In genomic region chr3:150235799-150236198, GRCh38 we compare ENCODE assay signal across 15 cellular contexts.
DNase-seq lines count a peak whose midpoint lies in the region; ATAC-seq, FAIRE-seq and TF ChIP-seq lines count a peak whose summit lies in the region.
"Had no signal": no experiment of that assay in that cellular context is flagged by ENCODE, and none has a peak within 500 bp of the region (broad histone marks: within the 10 kb centered on the region; RNA-seq: fewer than 3 reads in every experiment).

No MANE protein-coding gene starts in this region.

- H3K4me3 ChIP-seq in cardiac muscle cell (no peak overlapping the region), heart left ventricle (no peak overlapping the region), keratinocyte (ENCODE audit: control insufficient read depth in 2 of 3, extremely low read depth in 1 of 3, insufficient read depth in 2 of 3, low read depth in 1 of 3, low read length in 3 of 3) (no peak overlapping the region), transverse colon (no peak overlapping the region)
- H3K4me3 ChIP-seq: breast epithelium had no signal

- DNase-seq in cardiac muscle cell (ENCODE audit: low read depth in 1 of 2, low spot score in 1 of 2) (peak; percentile 42 to 72), heart left ventricle (no peak), keratinocyte (ENCODE audit: low read depth, low spot score) (no peak), transverse colon (no peak), DMS79 treated with DMSO at 0.1 percent for 48 hours (lab: John Stamatoyannopoulos, UW) (no peak), KG1 (lab: John Stamatoyannopoulos, UW) (no peak)
- DNase-seq in activated T-helper 1 cell treated with anti-CD3 and anti-CD28 coated beads, Interleukin-12 subunit alpha, Interleukin-12 subunit beta, Interleukin-2, Interleukin-4 antibody, amounts not matched to agents 30 ng/mL and 10 ng/mL and 1 ng/mL, durations not matched to agents 14 hours and 24 hours and 36 hours (ENCODE audit: low spot score) = no peak
- DNase-seq: activated B cell treated with CpG ODN at 0.5 μM for 24 hours; activated T-cell treated with anti-CD3 and anti-CD28 coated beads for 4 hours; SHP77; stimulated activated CD4-positive, alpha-beta T cell treated with anti-CD3 and anti-CD28 coated beads, Interleukin-4, amount 100 ng/mL, for 24 hours had no signal

- peaks cover 0 to 5% (median 0%) of the 10 kb centered on the region in 5 experiments for H3K9me3 Mint-ChIP-seq in brain
- no peaks in the 10 kb centered on the region for H3K9me3 Mint-ChIP-seq in activated T-helper 1 cell treated with anti-CD3 and anti-CD28 coated beads, Interleukin-12 subunit alpha, Interleukin-12 subunit beta, Interleukin-2, Interleukin-4 antibody, amounts not matched to agents 30 ng/mL and 10 ng/mL and 1 ng/mL, durations not matched to agents 14 hours and 24 hours and 36 hours
- H3K9me3 Mint-ChIP-seq: activated B cell treated with CpG ODN at 0.5 μM for 24 hours had no signal

- no peaks in the 10 kb centered on the region for H3K36me3 Mint-ChIP-seq in brain
- H3K36me3 Mint-ChIP-seq in activated T-helper 1 cell treated with anti-CD3 and anti-CD28 coated beads, Interleukin-12 subunit alpha, Interleukin-12 subunit beta, Interleukin-2, Interleukin-4 antibody, amounts not matched to agents 30 ng/mL and 10 ng/mL and 1 ng/mL, durations not matched to agents 14 hours and 24 hours and 36 hours (ENCODE audit: low read depth) = no peaks in the 10 kb centered on the region

- H3K9me1 ChIP-seq in keratinocyte (ENCODE audit: control insufficient read depth, extremely low read depth, insufficient read depth, low read length) = no peaks in the 10 kb centered on the region

- no peaks in the 10 kb centered on the region for H3K9me3 ChIP-seq in cardiac muscle cell (ENCODE audit: low read depth)
- no peaks in the 10 kb centered on the region for H3K9me3 ChIP-seq in heart left ventricle
- H3K9me3 ChIP-seq in keratinocyte (ENCODE audit: control insufficient read depth, low read depth, low read length) = no peaks in the 10 kb centered on the region
- H3K9me3 ChIP-seq in transverse colon = no peaks in the 10 kb centered on the region
- H3K9me3 ChIP-seq: breast epithelium had no signal

- in situ Hi-C loops in transverse colon (cut with MboI; ENCODE audit: low pct_ligation_motif_present in 1 of 4, low pct_unique_long_range_greater_than_20kb in 1 of 4, low sequenced_read_pairs in 3 of 4) = loop anchor here in 1 of 4 donors (10.0 kb wide), 1 partner anchor 259 kb away; no protein-coding TSS in a partner anchor

- H3K4me2 ChIP-seq in keratinocyte (ENCODE audit: control insufficient read depth, extremely low read depth, insufficient read depth, low read depth, low read length) = no peak overlapping the region

- no peak for ATAC-seq in heart left ventricle
- ATAC-seq: esophagus mucosa had no signal

- no peak for FAIRE-seq in keratinocyte (lab: Jason Lieb, UNC)

- no peak overlapping the region for H3K9ac ChIP-seq in keratinocyte (ENCODE audit: control insufficient read depth, extremely low read depth, insufficient read depth, low read length)

- H3K27me3 ChIP-seq in cardiac muscle cell = no peaks in the 10 kb centered on the region
- no peaks in the 10 kb centered on the region for H3K27me3 ChIP-seq in heart left ventricle
- no peaks in the 10 kb centered on the region for H3K27me3 ChIP-seq in keratinocyte (ENCODE audit: control insufficient read depth, extremely low read depth, insufficient read depth, low read length)
- no peaks in the 10 kb centered on the region for H3K27me3 ChIP-seq in transverse colon
- H3K27me3 ChIP-seq: breast epithelium had no signal

- H3K27me3 Mint-ChIP-seq in brain = peaks cover 4% of the 10 kb centered on the region
- peaks cover 8% of the 10 kb centered on the region for H3K27me3 Mint-ChIP-seq in activated T-helper 1 cell treated with anti-CD3 and anti-CD28 coated beads, Interleukin-12 subunit alpha, Interleukin-12 subunit beta, Interleukin-2, Interleukin-4 antibody, amounts not matched to agents 30 ng/mL and 10 ng/mL and 1 ng/mL, durations not matched to agents 14 hours and 24 hours and 36 hours (ENCODE audit: insufficient read depth)

- intact Hi-C loops in heart left ventricle (cut with DNase I) (loop anchor here in 2 of 10 donors (5.0 to 10.0 kb wide), 2 partner anchors 52 to 179 kb away; no protein-coding TSS in a partner anchor), transverse colon (cut with DNase I; ENCODE audit: low total_unique reads) (loop anchor here (5.0 kb wide), 1 partner anchor 172 kb away; the partner anchor contains the start of gene TSC22D2)
- intact Hi-C loops in activated T-helper 1 cell treated with anti-CD3 and anti-CD28 coated beads, Interleukin-12 subunit alpha, Interleukin-12 subunit beta, Interleukin-2, Interleukin-4 antibody, amounts not matched to agents 30 ng/mL and 10 ng/mL and 1 ng/mL, durations not matched to agents 14 hours and 24 hours and 36 hours (cut with micrococcal nuclease) = no loop called here

- no peak for TF ChIP-seq POLR2A in heart left ventricle (IDR thresholded peaks at IDR 0.05)
- no peak for TF ChIP-seq POLR2A in transverse colon (IDR thresholded peaks at IDR 0.05)

- 32 to 42% (median 38%) methylated on average over 1 of the region's 1 CpG for WGBS in heart left ventricle, 4 donors
- WGBS in transverse colon (ENCODE audit: low coverage in 1 of 2), 2 donors = 56 to 60% methylated on average over 1 of the region's 1 CpG

- no peak for TF ChIP-seq EP300 in transverse colon (IDR thresholded peaks at IDR 0.05; ENCODE audit: low read depth)

- H3K36me3 ChIP-seq in cardiac muscle cell = no peaks in the 10 kb centered on the region
- no peaks in the 10 kb centered on the region for H3K36me3 ChIP-seq in heart left ventricle
- H3K36me3 ChIP-seq in keratinocyte (ENCODE audit: control insufficient read depth in 2 of 2, extremely low read depth in 1 of 2, insufficient read depth in 2 of 2, low read length in 2 of 2) = no peaks in the 10 kb centered on the region
- H3K36me3 ChIP-seq in transverse colon = no peaks in the 10 kb centered on the region
- H3K36me3 ChIP-seq: breast epithelium had no signal

- no peaks in the 10 kb centered on the region for H4K20me1 ChIP-seq in keratinocyte (ENCODE audit: control insufficient read depth, extremely low read depth, insufficient read depth, low read length)

- H3K4me1 ChIP-seq in cardiac muscle cell (ENCODE audit: low read depth) (no peaks in the 10 kb centered on the region), heart left ventricle (peaks cover 0 to 48% (median 12%) of the 10 kb centered on the region in 12 donors), keratinocyte (ENCODE audit: control insufficient read depth, extremely low read depth, insufficient read depth, low read length) (peaks cover 50% of the 10 kb centered on the region), transverse colon (peaks cover 8 to 45% (median 31%) of the 10 kb centered on the region in 4 donors)

- dilution Hi-C loops in keratinocyte (cut with MboI; ENCODE audit: extremely low pct_ligation_motif_present, low sequenced_read_pairs) = loop anchor here (25.0 kb wide), 1 partner anchor 177 kb away; the partner anchor contains the start of gene TSC22D2

- no peaks in the 10 kb centered on the region for H3K79me2 ChIP-seq in keratinocyte (ENCODE audit: control insufficient read depth, insufficient read depth, low read length)

- TF ChIP-seq CTCF in cardiac muscle cell (IDR thresholded peaks at IDR 0.05; ENCODE audit: low read depth, low read length) (no peak), heart left ventricle (IDR thresholded peaks at IDR 0.05) (no peak), brain (conservative IDR thresholded peaks at IDR 0.05) (no peak), keratinocyte (optimal IDR thresholded peaks at IDR 0.05 in 1 of 3, IDR thresholded peaks at IDR 0.05 in 1 of 3, conservative IDR thresholded peaks at IDR 0.05 in 1 of 3; ENCODE audit: extremely low read depth in 1 of 3, insufficient read depth in 2 of 3, low read length in 3 of 3) (no peak), transverse colon (IDR thresholded peaks at IDR 0.05) (no peak)

- no peak overlapping the region for H3K4me3 Mint-ChIP-seq in brain
- H3K4me3 Mint-ChIP-seq in activated T-helper 1 cell treated with anti-CD3 and anti-CD28 coated beads, Interleukin-12 subunit alpha, Interleukin-12 subunit beta, Interleukin-2, Interleukin-4 antibody, amounts not matched to agents 30 ng/mL and 10 ng/mL and 1 ng/mL, durations not matched to agents 14 hours and 24 hours and 36 hours = no peak overlapping the region
- H3K4me3 Mint-ChIP-seq: activated B cell treated with CpG ODN at 0.5 μM for 24 hours had no signal

- H3K27ac ChIP-seq in cardiac muscle cell = no peak overlapping the region
- peak overlapping the region in 6 of 12 donors; percentile 5 to 77 (median 54) for H3K27ac ChIP-seq in heart left ventricle
- H3K27ac ChIP-seq in keratinocyte (ENCODE audit: control insufficient read depth, insufficient read depth, low read length) = no peak overlapping the region
- peak overlapping the region; percentile 68 to 77 (median 74) for H3K27ac ChIP-seq in transverse colon
- H3K27ac ChIP-seq: 22Rv1, breast epithelium had no signal

- H3K4me1 Mint-ChIP-seq in brain = peaks cover 52% of the 10 kb centered on the region
- no peaks in the 10 kb centered on the region for H3K4me1 Mint-ChIP-seq in activated T-helper 1 cell treated with anti-CD3 and anti-CD28 coated beads, Interleukin-12 subunit alpha, Interleukin-12 subunit beta, Interleukin-2, Interleukin-4 antibody, amounts not matched to agents 30 ng/mL and 10 ng/mL and 1 ng/mL, durations not matched to agents 14 hours and 24 hours and 36 hours (ENCODE audit: low read depth)
- H3K4me1 Mint-ChIP-seq: activated B cell treated with CpG ODN at 0.5 μM for 24 hours had no signal

- peak overlapping the region; percentile 35 for H2AFZ ChIP-seq in keratinocyte (ENCODE audit: control insufficient read depth, low read length)

- peak overlapping the region in 4 of 5 experiments; percentile 78 to 87 (median 81) for H3K27ac Mint-ChIP-seq in brain
- no peak overlapping the region for H3K27ac Mint-ChIP-seq in activated T-helper 1 cell treated with anti-CD3 and anti-CD28 coated beads, Interleukin-12 subunit alpha, Interleukin-12 subunit beta, Interleukin-2, Interleukin-4 antibody, amounts not matched to agents 30 ng/mL and 10 ng/mL and 1 ng/mL, durations not matched to agents 14 hours and 24 hours and 36 hours
- H3K27ac Mint-ChIP-seq: activated B cell treated with CpG ODN at 0.5 μM for 24 hours had no signal

Comparison
In these comparisons a context has a peak if more than half of its experiments do, and no peak if none do; other contexts are left out.
1. DNase-seq: peak in cardiac muscle cell (2 of 2); none in heart left ventricle (0 of 5), keratinocyte (single experiment), transverse colon (single experiment), activated T-helper 1 cell treated with anti-CD3 and anti-CD28 coated beads, Interleukin-12 subunit alpha, Interleukin-12 subunit beta, Interleukin-2, Interleukin-4 antibody, amounts not matched to agents 30 ng/mL and 10 ng/mL and 1 ng/mL, durations not matched to agents 14 hours and 24 hours and 36 hours (single experiment), DMS79 treated with DMSO at 0.1 percent for 48 hours (single experiment) and KG1 (single experiment).
2. H3K27ac ChIP-seq: peak in transverse colon (4 of 4); none in cardiac muscle cell (single experiment) and keratinocyte (single experiment).